In the genomic region with DNA sequence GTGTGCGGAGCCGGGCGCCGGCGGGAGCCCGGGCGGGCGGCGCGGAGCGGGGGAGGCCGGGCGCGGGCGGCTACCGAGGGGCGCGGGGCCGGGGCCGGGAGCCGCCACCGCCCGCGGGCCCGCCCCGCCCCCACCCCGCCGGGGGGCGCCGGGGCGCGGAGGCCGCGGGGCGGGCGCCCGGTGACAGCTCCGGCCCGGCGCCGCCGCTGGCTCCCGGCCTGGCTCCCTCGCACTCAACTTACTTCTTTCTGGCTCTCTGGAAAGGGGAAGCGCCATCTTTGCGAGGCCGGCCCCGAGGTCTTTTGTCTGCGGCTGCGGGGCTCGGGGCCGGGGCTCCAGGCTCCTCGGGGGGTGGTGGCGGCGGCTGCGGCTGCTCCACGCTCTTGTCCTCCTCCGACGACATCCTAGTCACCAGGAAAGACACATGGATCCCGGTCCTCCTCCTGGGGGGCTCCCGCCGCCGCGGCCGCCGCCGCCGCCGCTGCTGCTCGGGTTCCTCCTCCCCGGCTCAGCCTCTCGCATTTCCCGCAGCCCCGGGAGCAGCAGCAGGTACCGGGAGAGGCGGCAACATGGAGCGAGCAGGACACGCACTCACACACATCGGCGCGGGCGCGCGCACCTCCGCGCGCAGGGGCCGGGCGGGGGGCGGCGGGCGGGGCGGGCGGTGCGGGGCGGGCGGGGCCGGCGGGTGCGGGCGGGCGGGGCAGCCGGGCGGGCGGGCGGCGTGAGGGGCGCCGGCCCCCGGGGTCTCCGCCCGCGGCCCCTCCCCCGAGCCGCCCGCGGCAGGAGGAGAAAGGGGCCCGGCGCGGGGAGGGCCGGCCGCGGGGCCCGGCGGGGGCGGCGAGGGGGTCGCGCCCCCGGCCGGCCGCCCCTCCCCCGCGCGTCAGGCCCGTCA, we compare ENCODE assay signal across 8 cellular contexts. TPM values are rescaled to one million over a fixed set of nuclear protein-coding genes. Genes with fewer than 3 reads are reported as not detected.
DNase-seq lines count a peak whose midpoint lies in the region; ATAC-seq, FAIRE-seq and TF ChIP-seq lines count a peak whose summit lies in the region.

Gene KMT2C (minus strand): TSS at position 620 of the 895 bp plus-strand sequence. CDS start 217 bp downstream, at position 403.

- no peaks in the 10 kb centered on the region for H3K27me3 ChIP-seq in PC-3 (ENCODE audit: low read length)
- H3K27me3 ChIP-seq in suprapubic skin: no peaks in the 10 kb centered on the region

- no peaks in the 10 kb centered on the region for H3K9me3 Mint-ChIP-seq in neural crest cell

- peaks cover 32% of the 10 kb centered on the region for H3K4me1 Mint-ChIP-seq in neural crest cell

- POLR2A ChIA-PET in PC-3 (lab: Charles Lee; ENCODE audit: unreplicated experiment): no interaction called here

- peak within 1 kb of the TSS; percentile 91 for H3K4me2 ChIP-seq in PC-3 (ENCODE audit: low read length)

- peaks cover 45% of the 10 kb centered on the region for H3K79me2 ChIP-seq in PC-3 (ENCODE audit: low read length)

- no peaks in the 10 kb centered on the region; the same call in 1 of the 2 replicates for H3K4me1 ChIP-seq in PC-3 (ENCODE audit: insufficient read depth, low read length)
- H3K4me1 ChIP-seq in suprapubic skin: peaks cover 37% of the 10 kb centered on the region

- BruUV-seq in PC-3 (replicated peaks; lab: Mats Ljungman, UMichigan): no TSS peak

- H3K36me3 Mint-ChIP-seq in neural crest cell (ENCODE audit: low read depth): no peaks in the 10 kb centered on the region

- DNase-seq in GM12891 (ENCODE audit: insufficient read length, low spot score) (peak; percentile 37), PC-3 (peak; percentile 45), foreskin fibroblast (peak; percentile 39 to 77), neural crest cell (ENCODE audit: low read depth, low spot score) (peak; percentile 40), suprapubic skin (ENCODE audit: low spot score in 2 of 2) (peak in 1 of 2 donors; percentile 74), GM19240 (ENCODE audit: insufficient read length, low spot score) (no peak)
- DNase-seq in activated effector memory CD4-positive, alpha-beta T cell treated with Interleukin-2 at 50 U/mL for 16 hours: peak; percentile 42

- H2AFZ ChIP-seq in PC-3 (ENCODE audit: low read length): peak within 1 kb of the TSS; percentile 98

- no peaks in the 10 kb centered on the region for H3K36me3 ChIP-seq in PC-3 (ENCODE audit: low read depth, low read length)
- no peaks in the 10 kb centered on the region for H3K36me3 ChIP-seq in suprapubic skin

- CTCF ChIA-PET in PC-3 (lab: Charles Lee): no interaction called here

- no peak for TF ChIP-seq POLR2A in GM12891 (IDR thresholded peaks at IDR 0.05; ENCODE audit: low read depth, low read length)
- peak in 1 of 2 donors; percentile 26 for TF ChIP-seq POLR2A in suprapubic skin (IDR thresholded peaks at IDR 0.05)

- peaks cover 4% of the 10 kb centered on the region for H3K27me3 Mint-ChIP-seq in neural crest cell (ENCODE audit: low read depth)

- TF ChIP-seq CTCF in PC-3 (conservative IDR thresholded peaks at IDR 0.05; ENCODE audit: low read depth, low read length) (no peak), foreskin fibroblast (IDR thresholded peaks at IDR 0.05; ENCODE audit: low read depth, low read length) (no peak), neural crest cell (conservative IDR thresholded peaks at IDR 0.05) (no peak), suprapubic skin (IDR thresholded peaks at IDR 0.05) (no peak)

- WGBS in suprapubic skin: no CpG with 5 or more reads among the region's 136 CpGs

- no peaks in the 10 kb centered on the region for H3F3A ChIP-seq in PC-3 (ENCODE audit: low read length, unreplicated experiment)

- no peak for TF ChIP-seq EP300 in suprapubic skin (IDR thresholded peaks at IDR 0.05)

- peaks cover 15% of the 10 kb centered on the region; the same call in 1 of the 2 replicates for H4K20me1 ChIP-seq in PC-3 (ENCODE audit: low read length)

- peak; percentile 9 for ATAC-seq in HG02884 (IDR thresholded peaks at IDR 0.05; ENCODE audit: unreplicated experiment)
- peak; percentile 10 for ATAC-seq in PC-3

- H3K9me3 ChIP-seq in PC-3 (ENCODE audit: low read length) (no peaks in the 10 kb centered on the region), suprapubic skin (no peaks in the 10 kb centered on the region)

- FAIRE-seq in GM12891 (lab: Jason Lieb, UNC): no peak

- H3K4me3 Mint-ChIP-seq in neural crest cell: peak within 1 kb of the TSS; percentile 94

- H3K9me2 ChIP-seq in PC-3 (replicated peaks; ENCODE audit: low read length): no peaks in the 10 kb centered on the region

- H3K27ac ChIP-seq in PC-3 (ENCODE audit: low read length) (peak within 1 kb of the TSS; percentile 46; the same call in 1 of the 2 replicates), suprapubic skin (peak within 1 kb of the TSS; percentile 98)

- H3K4me3 ChIP-seq in PC-3 (ENCODE audit: low read length) (peak within 1 kb of the TSS; percentile 95), foreskin fibroblast (ENCODE audit: low read depth in 1 of 2, low read length in 2 of 2) (peak within 1 kb of the TSS; percentile 65 to 79), suprapubic skin (peak within 1 kb of the TSS; percentile 95)

- peak within 1 kb of the TSS; percentile 80 for H3K9ac ChIP-seq in PC-3 (ENCODE audit: low read length)

- intact Hi-C loops in PC-3 (cut with micrococcal nuclease): no loop called here

- H3K27ac Mint-ChIP-seq in neural crest cell (ENCODE audit: unreplicated experiment): peak within 1 kb of the TSS; percentile 25

TF ChIP-seq in GM12891, 5 proteins besides CTCF, POLR2A, EP300 and RAD21:
- TF ChIP-seq POLR2AphosphoS5 (IDR thresholded peaks at IDR 0.05; ENCODE audit: low read depth, low read length): no peak
- TF ChIP-seq SPI1 (IDR thresholded peaks at IDR 0.05; ENCODE audit: low read depth, low read length): 0 out of 2 replicates have a peak, but pooled peaks have one; percentile 14
- no peak for TF ChIP-seq TAF1 (IDR thresholded peaks at IDR 0.05; ENCODE audit: low read depth, low read length)
- TF ChIP-seq PAX5 (IDR thresholded peaks at IDR 0.05; ENCODE audit: insufficient read depth, low read length, severe bottlenecking): no peak

RNA-seq across cellular contexts. Expression of gene KMT2C, which starts in this region (rescaled TPM):
- polyA plus RNA-seq in GM12891 (2012; ENCODE audit: low read depth, missing spikeins): 10.3 TPM
- total RNA-seq in PC-3 (2014; rRNA removed): 15.3 and 28.5 TPM in 2 replicates
- 49.8 and 54.7 TPM in 2 replicates for total RNA-seq in neural crest cell
- total RNA-seq in suprapubic skin: 100 to 1,000 TPM in 1 of 4 donors, 10 to 100 TPM in 3; 61.2 to 144 (median 93.3) TPM
